In genomic region chr10:100349672-100350071, GRCh38 we compare ENCODE assay signal across 12 cellular contexts. TPM values are rescaled to one million over a fixed set of nuclear protein-coding genes. Genes with fewer than 3 reads are reported as not detected.
DNase-seq lines count a peak whose midpoint lies in the region; ATAC-seq and TF ChIP-seq lines count a peak whose summit lies in the region.
"Had no signal": no experiment of that assay in that cellular context is flagged by ENCODE, and none has a peak within 500 bp of the region (broad histone marks: within the 10 kb centered on the region; RNA-seq: fewer than 3 reads in every experiment).

No MANE protein-coding gene starts in this region.

- H3K79me2 ChIP-seq in Karpas-422 (ENCODE audit: low read length): peaks cover 70% of the 10 kb centered on the region
- H3K79me2 ChIP-seq in mammary epithelial cell (ENCODE audit: insufficient read depth, low read length): peaks cover 76% of the 10 kb centered on the region

- peaks cover 72% of the 10 kb centered on the region for H3K36me3 ChIP-seq in Karpas-422 (ENCODE audit: insufficient read depth, low read length)
- peaks cover 51% of the 10 kb centered on the region for H3K36me3 ChIP-seq in mammary epithelial cell (ENCODE audit: insufficient read depth, low read length)
- H3K36me3 ChIP-seq in mesodermal cell (ENCODE audit: control insufficient read depth, insufficient read depth, low read length): peaks cover 73% of the 10 kb centered on the region

- no peaks in the 10 kb centered on the region for H3K9me3 ChIP-seq in Karpas-422 (ENCODE audit: low read length)
- H3K9me3 ChIP-seq in mammary epithelial cell (replicated peaks; ENCODE audit: insufficient read depth, low read length): no peaks in the 10 kb centered on the region
- H3K9me3 ChIP-seq in mesodermal cell (ENCODE audit: control insufficient read depth, low read length): no peaks in the 10 kb centered on the region
- H3K9me3 ChIP-seq in T-helper 17 cell (ENCODE audit: control insufficient read depth, low read length, poor library complexity, severe bottlenecking): no peaks in the 10 kb centered on the region
- H3K9me3 ChIP-seq: SJSA1 had no signal

- CTCF ChIA-PET in mammary epithelial cell (lab: Charles Lee; ENCODE audit: low non-redundant PET): no interaction called here

- H3K27ac ChIP-seq in Karpas-422 (ENCODE audit: low read length): peak overlapping the region; percentile 94
- no peak overlapping the region for H3K27ac ChIP-seq in mammary epithelial cell (ENCODE audit: insufficient read depth, low read depth, low read length)
- H3K27ac ChIP-seq in mesodermal cell (ENCODE audit: low read depth, low read length, severe bottlenecking): no peak overlapping the region
- H3K27ac ChIP-seq: SJSA1 had no signal

- peaks cover 50% of the 10 kb centered on the region for H3K4me1 ChIP-seq in Karpas-422 (ENCODE audit: low read length)
- H3K4me1 ChIP-seq in mammary epithelial cell (ENCODE audit: insufficient read depth, low read length): peaks cover 43% of the 10 kb centered on the region
- peaks cover 43% of the 10 kb centered on the region for H3K4me1 ChIP-seq in mesodermal cell (ENCODE audit: control insufficient read depth, insufficient read depth, low read length, poor library complexity, severe bottlenecking)

- in situ Hi-C loops in mammary epithelial cell (cut with MboI; ENCODE audit: low sequenced_read_pairs in 2 of 2): loop anchor here (25.0 kb wide), 1 partner anchor 538 kb away; no protein-coding TSS in a partner anchor

- H3K9ac ChIP-seq in Karpas-422 (ENCODE audit: low read length): peak overlapping the region; percentile 97
- peak overlapping the region; percentile 9 for H3K9ac ChIP-seq in mammary epithelial cell (ENCODE audit: insufficient read depth, low read length)

- H3K36me3 Mint-ChIP-seq in T-helper 17 cell (ENCODE audit: low read depth): peaks cover 2% of the 10 kb centered on the region

- dilution Hi-C loops in mammary epithelial cell (cut with HindIII; ENCODE audit: low sequenced_read_pairs): loop anchor here (25.0 kb wide), 1 partner anchor 538 kb away; no protein-coding TSS in a partner anchor

- no TSS peak for BruUV-seq in mammary epithelial cell (replicated peaks; lab: Mats Ljungman, UMichigan)

- H4K20me1 ChIP-seq in Karpas-422 (ENCODE audit: insufficient read depth, low read depth, low read length) (peaks cover 56% of the 10 kb centered on the region), mammary epithelial cell (ENCODE audit: insufficient read depth, low read length) (peaks cover 16% of the 10 kb centered on the region)

- no peak overlapping the region for H3K27ac Mint-ChIP-seq in T-helper 17 cell

- H3K27me3 ChIP-seq in Karpas-422 (ENCODE audit: low read length): no peaks in the 10 kb centered on the region
- H3K27me3 ChIP-seq in mammary epithelial cell (ENCODE audit: insufficient read depth, low read length): no peaks in the 10 kb centered on the region

- no peaks in the 10 kb centered on the region for H3K9me2 ChIP-seq in Karpas-422 (replicated peaks; ENCODE audit: insufficient read depth, low read length)

- no peak for ATAC-seq in T-helper 17 cell

- 83% methylated on average over 3 of the region's 3 CpGs for WGBS in mammary epithelial cell (ENCODE audit: low coverage, missing lambda C conversion rate)
- 44 to 46% methylated on average over 2 of the region's 3 CpGs for WGBS in mesodermal cell (ENCODE audit: insufficient coverage in 2 of 2), 2 experiments

- H2AFZ ChIP-seq in Karpas-422 (ENCODE audit: low read length) (no peak overlapping the region), mammary epithelial cell (ENCODE audit: low read depth, low read length) (no peak overlapping the region)

- intact Hi-C loops in mammary epithelial cell (cut with micrococcal nuclease): loop anchor here (10.0 kb wide), 1 partner anchor 505 kb away; no protein-coding TSS in a partner anchor

- DNase-seq in COLO668 (lab: John Stamatoyannopoulos, UW; ENCODE audit: unreplicated experiment) (peak; percentile 5), Karpas-422 (no peak), mammary epithelial cell (no peak), foreskin melanocyte (no peak), mucosa of gallbladder (ENCODE audit: low spot score) (no peak), NCI-H345 (lab: John Stamatoyannopoulos, UW) (no peak), T-helper 17 cell (no peak)
- DNase-seq: GF-D8, MV-4-11, posterior cingulate gyrus had no signal

- no peak for TF ChIP-seq CTCF in mammary epithelial cell (conservative IDR thresholded peaks at IDR 0.05 in 1 of 2, IDR thresholded peaks at IDR 0.05 in 1 of 2; ENCODE audit: extremely low read depth in 1 of 2, insufficient read depth in 1 of 2, low read depth in 1 of 2, low read length in 2 of 2)

- peaks cover 17% of the 10 kb centered on the region for H3K4me1 Mint-ChIP-seq in T-helper 17 cell

- H3K4me2 ChIP-seq in Karpas-422 (ENCODE audit: low read depth, low read length, poor library complexity, severe bottlenecking) (peak overlapping the region; percentile 94), mammary epithelial cell (ENCODE audit: insufficient read depth, low read depth, low read length) (peak overlapping the region; percentile 78)

- no peak overlapping the region for H3K4me3 Mint-ChIP-seq in T-helper 17 cell

- H3K4me3 ChIP-seq in Karpas-422 (ENCODE audit: low read length) (peak overlapping the region; percentile 84), mammary epithelial cell (replicated peaks in 1 of 3; ENCODE audit: insufficient read depth in 1 of 3, low read depth in 2 of 3, low read length in 3 of 3) (peak overlapping the region; percentile 83 to 96 (median 94)), mesodermal cell (ENCODE audit: extremely low read depth, insufficient read depth, low read length, poor library complexity, severe bottlenecking) (peak overlapping the region; percentile 95)
- H3K4me3 ChIP-seq: SJSA1 had no signal

- H3K27me3 Mint-ChIP-seq in T-helper 17 cell: peaks cover 26% of the 10 kb centered on the region

RNA-seq across cellular contexts. Expression of gene SCD, which starts 2.6 kb away (rescaled TPM):
- total RNA-seq in Karpas-422 (2014; rRNA removed; shearing (Covaris generic); ENCODE audit: low replicate concordance): 282 and 463 TPM in 2 replicates
- 100 to 1,000 TPM; 348 to 939 TPM for total RNA-seq in mammary epithelial cell
- 1,049 TPM for polyA plus RNA-seq in mammary epithelial cell
- polyA minus RNA-seq in mammary epithelial cell: 2,037 TPM
- 627 TPM for polyA plus RNA-seq in mesodermal cell (2013, experiment 1 of 2)
- polyA plus RNA-seq in mesodermal cell (2013, experiment 2 of 2): 566 TPM
- total RNA-seq in mucosa of gallbladder: 97.0 TPM
- 1 to 10 TPM in 1 of 2 donors, under 1 TPM in 1; 0.77 to 1.5 TPM for total RNA-seq in T-helper 17 cell

RNA-seq across cellular contexts. Expression of gene PKD2L1, which starts 19.6 kb away (rescaled TPM):
- 0.07 and 0.25 TPM in 2 replicates for total RNA-seq in Karpas-422 (2014; rRNA removed; shearing (Covaris generic); ENCODE audit: low replicate concordance)
- total RNA-seq in mammary epithelial cell (not detected), mucosa of gallbladder (not detected), T-helper 17 cell (under 1 TPM in 1 of 2 donors, not detected in 1; 0.80 TPM)
- not detected for polyA plus RNA-seq in mammary epithelial cell
- not detected for polyA minus RNA-seq in mammary epithelial cell
- polyA plus RNA-seq in mesodermal cell (2013, experiment 1 of 2): not detected
- polyA plus RNA-seq in mesodermal cell (2013, experiment 2 of 2): not detected
- total RNA-seq: SJSA1 had no signal

Comparison
In these comparisons a context has a peak if more than half of its experiments do, and no peak if none do; other contexts are left out.
1. RNA of gene SCD, which starts 2.6 kb away (total RNA-seq): 348 to 939 TPM in mammary epithelial cell, 282 to 463 TPM in Karpas-422 and 97.0 TPM in mucosa of gallbladder (single experiment); 0.77 to 1.5 TPM in T-helper 17 cell; every median in the first group is over 10 times any median in the second.
2. Peak in every context shown above with its lines, with median percentiles within 50 percentile points of each other: H3K4me3 ChIP-seq.